ENCODE assay signal across 8 cellular contexts in genomic region chr19:11699931-11700794, GRCh38. TPM values are rescaled to one million over a fixed set of nuclear protein-coding genes. Genes with fewer than 3 reads are reported as not detected.
DNase-seq lines count a peak whose midpoint lies in the region; ATAC-seq and TF ChIP-seq lines count a peak whose summit lies in the region.

No MANE protein-coding gene starts in this region.

- no peak overlapping the region for H3K18ac ChIP-seq in mesenchymal stem cell (ENCODE audit: low read depth in 1 of 2, low read length in 2 of 2)

- no peak overlapping the region for H2BK15ac ChIP-seq in mesenchymal stem cell (ENCODE audit: low read depth, poor library complexity, severe bottlenecking)

- WGBS in mesenchymal stem cell, result 51% methylated on average over 6 of the region's 6 CpGs

- TF ChIP-seq CTCF in right atrium auricular region (IDR thresholded peaks at IDR 0.05) (peak; percentile 58 to 73), brain microvascular endothelial cell (IDR thresholded peaks at IDR 0.05; ENCODE audit: low read depth, low read length, missing control alignments) (peak; percentile 72)

- no peaks in the 10 kb centered on the region for H3K4me1 ChIP-seq in right atrium auricular region
- H3K4me1 ChIP-seq in mesenchymal stem cell (ENCODE audit: control insufficient read depth, insufficient read depth, low read depth, low read length), result peaks cover 1% of the 10 kb centered on the region

- H2AFZ ChIP-seq in mesenchymal stem cell (ENCODE audit: low read depth, low read length), result no peak overlapping the region

- H2BK120ac ChIP-seq in mesenchymal stem cell (ENCODE audit: low read depth, low read length), result no peak overlapping the region

- no peak overlapping the region for H4K8ac ChIP-seq in mesenchymal stem cell (ENCODE audit: low read length)

- H2BK12ac ChIP-seq in mesenchymal stem cell (ENCODE audit: low read length in 2 of 2), result no peak overlapping the region

- no peak overlapping the region for H3K14ac ChIP-seq in mesenchymal stem cell (ENCODE audit: low read length in 2 of 2)

- no peak overlapping the region for H3K9ac ChIP-seq in mesenchymal stem cell (ENCODE audit: low read length)

- H3K27ac ChIP-seq in right atrium auricular region (no peak overlapping the region), brain microvascular endothelial cell (no peak overlapping the region), mesenchymal stem cell (ENCODE audit: low read length, poor library complexity, severe bottlenecking) (no peak overlapping the region)

- H3K4me2 ChIP-seq in mesenchymal stem cell (ENCODE audit: low read length, poor library complexity, severe bottlenecking), result no peak overlapping the region

- intact Hi-C loops in Right ventricle myocardium superior (cut with DNase I), result loop anchor here (10.0 kb wide), 1 partner anchor 95 kb away; the partner anchor contains the start of gene ZNF491

- ATAC-seq in Right ventricle myocardium superior (ENCODE audit: poor library complexity) (no peak), HG02885 (IDR thresholded peaks at IDR 0.05; ENCODE audit: poor library complexity, unreplicated experiment) (no peak), HG03039 (IDR thresholded peaks at IDR 0.05; ENCODE audit: unreplicated experiment) (no peak)

- no peak overlapping the region for H2BK5ac ChIP-seq in mesenchymal stem cell (ENCODE audit: low read depth, low read length, poor library complexity, severe bottlenecking)

- no peak overlapping the region for H2AK5ac ChIP-seq in mesenchymal stem cell (ENCODE audit: low read length, severe bottlenecking)

- no peaks in the 10 kb centered on the region for H3K9me3 ChIP-seq in right atrium auricular region
- no peaks in the 10 kb centered on the region for H3K9me3 ChIP-seq in mesenchymal stem cell (ENCODE audit: control insufficient read depth, low read length)

- no peaks in the 10 kb centered on the region for H3K27me3 ChIP-seq in right atrium auricular region
- no peaks in the 10 kb centered on the region for H3K27me3 ChIP-seq in brain microvascular endothelial cell (replicated peaks)
- H3K27me3 ChIP-seq in mesenchymal stem cell (ENCODE audit: control insufficient read depth in 1 of 2, insufficient read depth in 1 of 2, low read length in 2 of 2), result peaks cover 0 to 2% of the 10 kb centered on the region in 2 experiments

- H3K23ac ChIP-seq in mesenchymal stem cell (ENCODE audit: low read length in 2 of 2), result no peak overlapping the region

- in situ Hi-C loops in brain microvascular endothelial cell (cut with HindIII; ENCODE audit: low pct_ligation_motif_present, low sequenced_read_pairs), result no loop called here

- H3K4me3 ChIP-seq in right atrium auricular region, result no peak overlapping the region
- no peak overlapping the region for H3K4me3 ChIP-seq in brain microvascular endothelial cell (ENCODE audit: low read depth, low read length)
- no peak overlapping the region for H3K4me3 ChIP-seq in mesenchymal stem cell (ENCODE audit: insufficient read depth in 1 of 2, low read depth in 1 of 2, low read length in 2 of 2)

- no peak overlapping the region for H4K91ac ChIP-seq in mesenchymal stem cell (ENCODE audit: low read length)

- H3K4ac ChIP-seq in mesenchymal stem cell (ENCODE audit: low read depth in 1 of 2, low read length in 2 of 2), result no peak overlapping the region

- no peak for DNase-seq in right atrium auricular region (ENCODE audit: low spot score)
- no peak for DNase-seq in Right ventricle myocardium superior
- DNase-seq in NCI-H2171 (lab: John Stamatoyannopoulos, UW), result peak; percentile 3
- peak; percentile 37 for DNase-seq in brain microvascular endothelial cell
- peak; percentile 51 for DNase-seq in mesenchymal stem cell
- DNase-seq in ureter (ENCODE audit: low spot score), result no peak

- no peaks in the 10 kb centered on the region for H3K79me1 ChIP-seq in mesenchymal stem cell (replicated peaks; ENCODE audit: low read length, poor library complexity, severe bottlenecking)

- no peaks in the 10 kb centered on the region for H3K36me3 ChIP-seq in right atrium auricular region
- H3K36me3 ChIP-seq in brain microvascular endothelial cell (replicated peaks), result no peaks in the 10 kb centered on the region
- no peaks in the 10 kb centered on the region for H3K36me3 ChIP-seq in mesenchymal stem cell (ENCODE audit: control insufficient read depth in 1 of 2, insufficient read depth in 2 of 2, low read depth in 1 of 2, low read length in 2 of 2)

RNA-seq across cellular contexts. Expression of gene ZNF823, which starts 38.6 kb away (rescaled TPM):
- 1 to 10 TPM; 2.6 to 4.0 TPM for total RNA-seq in right atrium auricular region
- total RNA-seq in Right ventricle myocardium superior, result 2.6 TPM
- polyA plus RNA-seq in mesenchymal stem cell (2013, experiment 1 of 2), result 2.3 TPM
- polyA plus RNA-seq in mesenchymal stem cell (2013, experiment 2 of 2), result 2.2 TPM
- 21.5 TPM for total RNA-seq in ureter

Comparison
In these comparisons a context has a peak if more than half of its experiments do, and no peak if none do; other contexts are left out.
1. DNase-seq: peak in NCI-H2171 (single experiment), brain microvascular endothelial cell (single experiment) and mesenchymal stem cell (single experiment); none in right atrium auricular region (single experiment), Right ventricle myocardium superior (single experiment) and ureter (single experiment).